In the genomic region with DNA sequence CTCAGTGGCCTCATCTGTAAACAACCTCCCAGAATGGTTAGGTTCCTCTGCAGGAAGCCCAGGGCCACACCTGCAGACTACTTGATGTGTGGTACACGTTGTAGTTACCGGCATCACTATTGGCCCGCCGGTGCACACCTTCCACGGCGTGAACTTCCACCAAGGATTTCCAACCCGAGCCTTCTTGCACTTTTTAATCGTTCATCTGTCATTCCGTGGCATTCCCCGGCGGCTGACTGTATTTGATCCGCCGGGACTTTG, we compare ENCODE assay signal across 8 cellular contexts. TPM values are rescaled to one million over a fixed set of nuclear protein-coding genes. Genes with fewer than 3 reads are reported as not detected.
A peak's percentile ranks its signal among the peaks of the same experiment; 100 is the strongest.
DNase-seq lines count a peak whose midpoint lies in the region; ATAC-seq and TF ChIP-seq lines count a peak whose summit lies in the region.

No MANE protein-coding gene starts in this region.

- H3K27me3 Mint-ChIP-seq in IgD-negative memory B cell = peaks cover 3% of the 10 kb centered on the region

- 0% methylated on average over 8 of the region's 13 CpGs for WGBS in right lobe of liver (ENCODE audit: insufficient coverage, low coverage, low lambda C conversion rate, missing lambda C conversion rate)

- intact Hi-C loops in right lobe of liver (cut with DNase I) (no loop called here), tibial artery (cut with DNase I; ENCODE audit: low total_unique reads) (loop anchor here (2.0 kb wide), 1 partner anchor 13 kb away; a partner anchor contains a TSS)

- H3K4me1 ChIP-seq in right lobe of liver = peaks cover 0 to 17% (median 5%) of the 10 kb centered on the region in 4 donors
- peaks cover 0 to 29% (median 8%) of the 10 kb centered on the region in 4 donors for H3K4me1 ChIP-seq in tibial artery

- ATAC-seq in GM21447 (IDR thresholded peaks at IDR 0.05; ENCODE audit: unreplicated experiment) (peak; percentile 21), right lobe of liver (peak in 1 of 4 donors; percentile 2), GM21717 (IDR thresholded peaks at IDR 0.05; ENCODE audit: unreplicated experiment) (no peak), GM18519 (IDR thresholded peaks at IDR 0.05; ENCODE audit: low FRiP score, unreplicated experiment) (no peak), HG03139 (IDR thresholded peaks at IDR 0.05; ENCODE audit: unreplicated experiment) (no peak)

- H3K36me3 ChIP-seq in right lobe of liver (no peaks in the 10 kb centered on the region), tibial artery (no peaks in the 10 kb centered on the region)

- no peak for TF ChIP-seq POLR2A in right lobe of liver (IDR thresholded peaks at IDR 0.05)

- H3K4me1 Mint-ChIP-seq in IgD-negative memory B cell = peaks cover 20 to 25% (median 21%) of the 10 kb centered on the region in 3 donors

- H3K27me3 ChIP-seq in right lobe of liver (no peaks in the 10 kb centered on the region), tibial artery (no peaks in the 10 kb centered on the region)

- peak overlapping the region; percentile 98 to 100 (median 99) for H3K27ac Mint-ChIP-seq in IgD-negative memory B cell

- H3K9me3 ChIP-seq in right lobe of liver (no peaks in the 10 kb centered on the region), tibial artery (no peaks in the 10 kb centered on the region)

- H3K4me3 ChIP-seq in astrocyte of the spinal cord (ENCODE audit: low read depth, low read length) = peak overlapping the region; percentile 46
- peak overlapping the region; percentile 6 to 40 (median 33) for H3K4me3 ChIP-seq in right lobe of liver
- H3K4me3 ChIP-seq in tibial artery = peak overlapping the region; percentile 51 to 61

- TF ChIP-seq CTCF in astrocyte of the spinal cord (IDR thresholded peaks at IDR 0.05; ENCODE audit: low read depth, low read length) = no peak
- TF ChIP-seq CTCF in right lobe of liver (IDR thresholded peaks at IDR 0.05) = no peak
- TF ChIP-seq CTCF in tibial artery (IDR thresholded peaks at IDR 0.05) = no peak

- H3K4me3 Mint-ChIP-seq in IgD-negative memory B cell = peak overlapping the region; percentile 84 to 99 (median 94)

- in situ Hi-C loops in astrocyte of the spinal cord (cut with HindIII; ENCODE audit: low sequenced_read_pairs) = no loop called here

- H3K9me3 Mint-ChIP-seq in IgD-negative memory B cell = peaks cover 0 to 8% (median 0%) of the 10 kb centered on the region in 3 donors

- no peaks in the 10 kb centered on the region for H3K36me3 Mint-ChIP-seq in IgD-negative memory B cell

- DNase-seq in astrocyte of the spinal cord (ENCODE audit: low read depth, low spot score) (peak; percentile 29), right lobe of liver (no peak), tibial artery (no peak)

- H3K27ac ChIP-seq in right lobe of liver (peak overlapping the region in 2 of 3 donors; percentile 3 to 35), tibial artery (peak overlapping the region; percentile 69 to 75)

RNA-seq across cellular contexts. Expression of a gene that starts 5.3 kb away (rescaled TPM):
- polyA plus RNA-seq in IgD-negative memory B cell = 1.3 TPM
- total RNA-seq in right lobe of liver = 10 to 100 TPM in 4 of 6 experiments, 1 to 10 TPM in 2; 7.3 to 20.6 (median 15.9) TPM

RNA-seq across cellular contexts. Expression of a gene that starts 12.7 kb away (rescaled TPM):
- 0.71 TPM for polyA plus RNA-seq in IgD-negative memory B cell
- 1 to 10 TPM in 1 of 6 experiments, under 1 TPM in 4, not detected in 1; 0.07 to 1.4 (median 0.26) TPM for total RNA-seq in right lobe of liver

RNA-seq across cellular contexts. Expression of a gene that starts 26.0 kb away (rescaled TPM):
- polyA plus RNA-seq in IgD-negative memory B cell = 2,243 TPM
- total RNA-seq in right lobe of liver = 1,000 to 10,000 TPM in 2 of 6 experiments, 100 to 1,000 TPM in 4; 470 to 1,156 (median 552) TPM

RNA-seq across cellular contexts. Expression of a gene that starts 43.2 kb away (rescaled TPM):
- 31.6 TPM for polyA plus RNA-seq in IgD-negative memory B cell
- 1 to 10 TPM; 2.8 to 6.5 (median 4.6) TPM for total RNA-seq in right lobe of liver
